ENCODE assay signal across 15 cellular contexts in the genomic region with DNA sequence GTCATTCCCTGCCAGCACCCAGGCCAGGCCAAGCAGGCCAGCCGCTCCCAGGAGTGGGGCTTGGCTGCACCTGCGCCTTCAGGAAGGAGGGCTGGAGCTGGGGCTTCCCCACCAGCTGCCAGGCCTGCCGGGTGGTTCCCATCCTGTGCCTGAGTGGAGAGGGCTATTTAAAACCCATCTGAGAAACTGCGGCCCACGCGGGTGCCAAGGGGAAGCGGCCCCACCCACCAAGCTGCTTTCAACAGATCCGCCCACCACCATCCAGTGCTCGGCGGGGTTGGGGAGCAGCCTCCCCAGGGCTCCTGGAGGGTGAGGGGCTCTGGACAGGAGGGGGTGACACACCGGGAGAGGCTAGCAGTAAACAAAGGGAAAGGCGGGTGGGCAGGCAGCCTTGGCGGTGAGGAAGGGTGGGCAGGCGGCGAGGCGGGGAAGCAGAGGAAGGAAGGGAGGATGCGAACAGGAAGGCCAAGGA. TPM values are rescaled to one million over a fixed set of nuclear protein-coding genes. Genes with fewer than 3 reads are reported as not detected.
A peak's percentile ranks its signal among the peaks of the same experiment; 100 is the strongest.
DNase-seq lines count a peak whose midpoint lies in the region; ATAC-seq and TF ChIP-seq lines count a peak whose summit lies in the region.
"Had no signal": no experiment of that assay in that cellular context is flagged by ENCODE, and none has a peak within 500 bp of the region (broad histone marks: within the 10 kb centered on the region; RNA-seq: fewer than 3 reads in every experiment).

No MANE protein-coding gene starts in this region.

- no peak overlapping the region for H3K9ac ChIP-seq in duodenal mucosa (ENCODE audit: low read depth in 1 of 2, low read length in 2 of 2)

- H3K36me3 ChIP-seq in duodenal mucosa (ENCODE audit: control insufficient read depth in 1 of 2, insufficient read depth in 2 of 2, low read length in 2 of 2) (no peaks in the 10 kb centered on the region), mucosa of descending colon (ENCODE audit: low read depth) (no peaks in the 10 kb centered on the region)

- H3K4me1 ChIP-seq in duodenal mucosa (ENCODE audit: control insufficient read depth in 1 of 2, insufficient read depth in 2 of 2, low read length in 2 of 2) (peaks cover 38 to 54% of the 10 kb centered on the region in 2 donors), mucosa of descending colon (ENCODE audit: low read depth) (peaks cover 69% of the 10 kb centered on the region)
- H3K4me1 ChIP-seq: foreskin keratinocyte had no signal

- no peak for ATAC-seq in Right ventricle myocardium inferior
- ATAC-seq in mucosa of descending colon, result peak; percentile 48
- ATAC-seq: activated CD4-positive, CD25-positive, alpha-beta regulatory T cell treated with anti-CD3 and anti-CD28 coated beads, Interleukin-2, amount 50 U/mL, for 24 hours; activated naive CD8-positive, alpha-beta T cell treated with anti-CD3 and anti-CD28 coated beads, Interleukin-2, amount 50 U/mL, for 24 hours; foreskin keratinocyte had no signal

- TF ChIP-seq CTCF in mucosa of descending colon (IDR thresholded peaks at IDR 0.05) (no peak), foreskin fibroblast (IDR thresholded peaks at IDR 0.05; ENCODE audit: low read depth, low read length) (no peak)

- H3K27ac ChIP-seq in duodenal mucosa (ENCODE audit: low read depth, low read length), result peak overlapping the region; percentile 42
- H3K27ac ChIP-seq: foreskin keratinocyte had no signal

- no peaks in the 10 kb centered on the region for H3K9me3 ChIP-seq in duodenal mucosa (ENCODE audit: control insufficient read depth in 1 of 2, low read length in 2 of 2)
- no peaks in the 10 kb centered on the region for H3K9me3 ChIP-seq in mucosa of descending colon
- H3K9me3 ChIP-seq: MG63 had no signal

- intact Hi-C loops in Right ventricle myocardium inferior (cut with DNase I), result no loop called here
- intact Hi-C loops in cardiac septum (cut with DNase I), result loop anchor here (2.0 kb wide), 1 partner anchor 15 kb away; no protein-coding TSS in a partner anchor
- intact Hi-C loops in mucosa of descending colon (cut with DNase I, micrococcal nuclease), result no loop called here

- H3K4me3 ChIP-seq in duodenal mucosa (ENCODE audit: low read depth in 1 of 2, low read length in 2 of 2), result no peak overlapping the region
- no peak overlapping the region for H3K4me3 ChIP-seq in mucosa of descending colon
- no peak overlapping the region for H3K4me3 ChIP-seq in foreskin fibroblast (ENCODE audit: low read depth in 1 of 2, low read length in 2 of 2)
- H3K4me3 ChIP-seq: MG63 had no signal

- DNase-seq in Right ventricle myocardium inferior (ENCODE audit: missing footprints), result peak; percentile 85
- no peak for DNase-seq in cardiac septum (ENCODE audit: low spot score)
- peak; percentile 61 to 88 (median 79) for DNase-seq in mucosa of descending colon
- no peak for DNase-seq in iPS-NIHi7 (ENCODE audit: extremely low spot score)
- DNase-seq in foreskin fibroblast, result no peak
- DNase-seq in NCI-H226, result no peak
- no peak for DNase-seq in stimulated activated CD4-positive, alpha-beta T cell treated with anti-CD3 and anti-CD28 coated beads, Interleukin-1b, Interleukin-23, amount 100 ng/mL, for 48 hours
- DNase-seq: activated naive CD8-positive, alpha-beta T cell treated with anti-CD3 and anti-CD28 coated beads, Interleukin-2, amount 50 U/mL, for 24 hours; EL; foreskin keratinocyte; kidney glomerular epithelial cell; MG63; NCI-H82 had no signal

- no peaks in the 10 kb centered on the region for H3K27me3 ChIP-seq in duodenal mucosa (ENCODE audit: control insufficient read depth in 1 of 2, insufficient read depth in 2 of 2, low read length in 2 of 2)
- H3K27me3 ChIP-seq: foreskin keratinocyte, MG63 had no signal

RNA-seq across cellular contexts. Expression of gene NTHL1, which starts 3.6 kb away (rescaled TPM):
- total RNA-seq in Right ventricle myocardium inferior (23.3 TPM), cardiac septum (10.4 TPM), mucosa of descending colon (10 to 100 TPM; 23.5 to 28.2 (median 24.5) TPM)

RNA-seq across cellular contexts. Expression of gene TSC2, which starts 3.8 kb away (rescaled TPM):
- total RNA-seq in Right ventricle myocardium inferior, result 62.8 TPM
- total RNA-seq in cardiac septum, result 73.3 TPM
- total RNA-seq in mucosa of descending colon, result 100 to 1,000 TPM; 140 to 161 (median 150) TPM

RNA-seq across cellular contexts. Expression of gene NHERF2, which starts 17.3 kb away (rescaled TPM):
- total RNA-seq in Right ventricle myocardium inferior (292 TPM), cardiac septum (183 TPM), mucosa of descending colon (10 to 100 TPM; 54.5 to 65.4 (median 60.0) TPM)

RNA-seq across cellular contexts. Expression of gene NPW, which starts 24.4 kb away (rescaled TPM):
- not detected for total RNA-seq in Right ventricle myocardium inferior
- not detected for total RNA-seq in cardiac septum
- total RNA-seq in mucosa of descending colon, result 1 to 10 TPM in 1 of 3 donors, under 1 TPM in 2; 0.32 to 2.1 (median 0.60) TPM

RNA-seq across cellular contexts. Expression of gene ZNF598, which starts 34.4 kb away (rescaled TPM):
- total RNA-seq in Right ventricle myocardium inferior (18.5 TPM), cardiac septum (21.9 TPM), mucosa of descending colon (10 to 100 TPM; 41.9 to 45.4 (median 42.4) TPM)

Comparison
In these comparisons a context has a peak if more than half of its experiments do, and no peak if none do; other contexts are left out.
1. DNase-seq: peak in Right ventricle myocardium inferior (single experiment) and mucosa of descending colon (3 of 3); none in cardiac septum (single experiment), iPS-NIHi7 (single experiment), foreskin fibroblast (0 of 2), NCI-H226 (single experiment) and stimulated activated CD4-positive, alpha-beta T cell treated with anti-CD3 and anti-CD28 coated beads, Interleukin-1b, Interleukin-23, amount 100 ng/mL, for 48 hours (single experiment).